Comparison of ENCODE assay signal across 8 cellular contexts in the genomic region with DNA sequence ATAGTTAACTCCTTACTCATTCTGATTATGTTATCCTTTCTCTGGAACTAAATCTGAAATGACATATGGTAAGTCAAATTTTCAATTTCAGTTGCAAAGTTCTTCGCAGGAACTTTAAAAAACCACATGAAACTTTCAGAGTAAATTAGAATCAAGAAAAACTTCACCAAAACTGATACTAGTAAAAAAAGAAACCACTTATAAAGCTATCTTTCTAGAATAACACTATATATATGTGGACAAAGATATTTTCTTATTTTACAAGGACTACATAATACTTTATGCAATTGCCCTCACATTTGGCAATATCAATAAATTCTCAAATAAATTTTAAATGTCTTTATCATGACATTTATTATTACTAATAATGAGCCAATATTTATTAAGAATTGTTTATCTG.
"Had no signal": no experiment of that assay in that cellular context is flagged by ENCODE, and none has a peak within 500 bp of the region (broad histone marks: within the 10 kb centered on the region; RNA-seq: fewer than 3 reads in every experiment).

No MANE protein-coding gene starts in this region.

- DNase-seq: H9, HCEC 1CT, HFFc6 had no signal

- H2AFZ ChIP-seq: GM23338 had no signal

- FAIRE-seq: H1, H54, HepG2 had no signal

- H3K4me2 ChIP-seq: GM23338 had no signal

- ATAC-seq: GM23338, HepG2 had no signal

- H3K4me3 ChIP-seq: GM23338 had no signal

- H3K27ac ChIP-seq: HL-60 had no signal
